Comparison of ENCODE assay signal across 9 cellular contexts in genomic region chr6:106547053-106547414, GRCh38.
A peak's percentile ranks its signal among the peaks of the same experiment; 100 is the strongest.
DNase-seq lines count a peak whose midpoint lies in the region; ATAC-seq, FAIRE-seq and TF ChIP-seq lines count a peak whose summit lies in the region.
"Had no signal": no experiment of that assay in that cellular context is flagged by ENCODE, and none has a peak within 500 bp of the region (broad histone marks: within the 10 kb centered on the region; RNA-seq: fewer than 3 reads in every experiment).

No MANE protein-coding gene starts in this region.

- H3K56ac ChIP-seq in mesendoderm (ENCODE audit: low read length): no peak overlapping the region

- FAIRE-seq in GM12891 (lab: Jason Lieb, UNC) (no peak), bronchial epithelial cell (lab: Jason Lieb, UNC) (no peak)

- no peak overlapping the region for H2BK15ac ChIP-seq in mesendoderm (replicated peaks; ENCODE audit: low read depth)

- peaks cover 19 to 75% (median 63%) of the 10 kb centered on the region in 5 donors for H3K36me3 Mint-ChIP-seq in naive thymus-derived CD4-positive, alpha-beta T cell

- no peak overlapping the region for H3K4ac ChIP-seq in mesendoderm (ENCODE audit: low read depth, low read length)

- H3K18ac ChIP-seq in mesendoderm (ENCODE audit: low read length): no peak overlapping the region

- POLR2A ChIA-PET in naive thymus-derived CD4-positive, alpha-beta T cell (lab: Charles Lee): interaction anchor here (1.0 kb wide), 1 partner anchor 22 kb away, joined by 3 read pairs; no protein-coding TSS in a partner anchor

- no peak overlapping the region for H2BK5ac ChIP-seq in mesendoderm (ENCODE audit: low read length)

- DNase-seq in GM12891 (ENCODE audit: insufficient read length, low spot score) (no peak), NCI-H69 (lab: John Stamatoyannopoulos, UW) (peak; percentile 80), bronchial epithelial cell (ENCODE audit: low read depth) (peak; percentile 62), G401 (ENCODE audit: low spot score) (no peak), left lobe of liver (ENCODE audit: low spot score) (no peak), mesendoderm (no peak)
- DNase-seq in naive thymus-derived CD4-positive, alpha-beta T cell: no peak
- DNase-seq: activated CD4-positive, alpha-beta T cell treated with anti-CD3 and anti-CD28 coated beads for 1 hour had no signal

- H3K4me2 ChIP-seq in mesendoderm (ENCODE audit: low read length): no peak overlapping the region

- intact Hi-C loops in naive thymus-derived CD4-positive, alpha-beta T cell (cut with micrococcal nuclease): no loop called here

- in situ Hi-C loops in G401 (cut with HindIII; ENCODE audit: low sequenced_read_pairs): no loop called here

- no peak overlapping the region for H4K5ac ChIP-seq in mesendoderm (ENCODE audit: low read length)

- H3K27ac ChIP-seq in naive thymus-derived CD4-positive, alpha-beta T cell (ENCODE audit: low read depth, low read length): no peak overlapping the region
- no peak overlapping the region for H3K27ac ChIP-seq in mesendoderm (ENCODE audit: low read depth, low read length)

- ATAC-seq in naive thymus-derived CD4-positive, alpha-beta T cell: peak; percentile 76
- ATAC-seq in GM21360 (IDR thresholded peaks at IDR 0.05; ENCODE audit: unreplicated experiment) (no peak), left lobe of liver (no peak)

- peak overlapping the region; percentile 5 to 76 (median 61) for H3K27ac Mint-ChIP-seq in naive thymus-derived CD4-positive, alpha-beta T cell

- no peaks in the 10 kb centered on the region for H3K27me3 ChIP-seq in bronchial epithelial cell (ENCODE audit: control insufficient read depth, insufficient read depth, low read length)
- no peaks in the 10 kb centered on the region for H3K27me3 ChIP-seq in naive thymus-derived CD4-positive, alpha-beta T cell (ENCODE audit: control insufficient read depth in 2 of 2, insufficient read depth in 2 of 2, low read length in 2 of 2)
- H3K27me3 ChIP-seq in mesendoderm (ENCODE audit: insufficient read depth, low read length, poor library complexity): no peaks in the 10 kb centered on the region

- peaks cover 0 to 6% of the 10 kb centered on the region in 2 donors for H3K4me1 ChIP-seq in naive thymus-derived CD4-positive, alpha-beta T cell (ENCODE audit: control insufficient read depth in 2 of 2, insufficient read depth in 2 of 2, low read length in 2 of 2)
- peaks cover 2% of the 10 kb centered on the region for H3K4me1 ChIP-seq in mesendoderm (ENCODE audit: control insufficient read depth, low read depth, low read length)

- H3K79me1 ChIP-seq in mesendoderm (ENCODE audit: low read length): no peaks in the 10 kb centered on the region

- H3K36me3 ChIP-seq in bronchial epithelial cell (ENCODE audit: control insufficient read depth, insufficient read depth, low read length): peaks cover 17% of the 10 kb centered on the region
- H3K36me3 ChIP-seq in naive thymus-derived CD4-positive, alpha-beta T cell (ENCODE audit: control insufficient read depth in 2 of 3, insufficient read depth in 3 of 3, low read length in 3 of 3): peaks cover 14 to 48% (median 31%) of the 10 kb centered on the region in 3 experiments
- H3K36me3 ChIP-seq in mesendoderm (ENCODE audit: control insufficient read depth, insufficient read depth, low read length): no peaks in the 10 kb centered on the region

- H3K4me3 Mint-ChIP-seq in naive thymus-derived CD4-positive, alpha-beta T cell: peak overlapping the region in 1 of 10 donors; percentile 0

- TF ChIP-seq POLR2A in GM12891 (IDR thresholded peaks at IDR 0.05; ENCODE audit: low read depth, low read length): no peak

- H3K9me3 Mint-ChIP-seq in naive thymus-derived CD4-positive, alpha-beta T cell: peaks cover 0 to 4% (median 0%) of the 10 kb centered on the region in 11 donors

- CTCF ChIA-PET in naive thymus-derived CD4-positive, alpha-beta T cell (lab: Charles Lee): interaction anchor here (1.5 kb wide), 1 partner anchor 35 kb away, joined by 3 read pairs; no protein-coding TSS in a partner anchor

- H4K8ac ChIP-seq in mesendoderm (ENCODE audit: low read depth, low read length): no peak overlapping the region

- H3K23ac ChIP-seq in mesendoderm (ENCODE audit: low read length): no peak overlapping the region

- H2BK120ac ChIP-seq in mesendoderm (ENCODE audit: low read depth, low read length): no peak overlapping the region

- no peak for TF ChIP-seq CTCF in bronchial epithelial cell (IDR thresholded peaks at IDR 0.05; ENCODE audit: insufficient read depth, low read length, severe bottlenecking)

- H3K9ac ChIP-seq in mesendoderm (ENCODE audit: low read length): no peak overlapping the region

- H3K4me1 Mint-ChIP-seq in naive thymus-derived CD4-positive, alpha-beta T cell: peaks cover 17 to 41% (median 25%) of the 10 kb centered on the region in 7 donors

- no CpG with 5 or more reads among the region's 5 CpGs for WGBS in mesendoderm (ENCODE audit: extremely low coverage, insufficient coverage, low lambda C conversion rate)

- H3K79me2 ChIP-seq in mesendoderm (ENCODE audit: control insufficient read depth, insufficient read depth, low read length): no peaks in the 10 kb centered on the region

- no peaks in the 10 kb centered on the region for H3K9me3 ChIP-seq in naive thymus-derived CD4-positive, alpha-beta T cell (ENCODE audit: control insufficient read depth in 2 of 3, low read length in 3 of 3)

- no peaks in the 10 kb centered on the region for H3K27me3 Mint-ChIP-seq in naive thymus-derived CD4-positive, alpha-beta T cell

- H2AK5ac ChIP-seq in mesendoderm (ENCODE audit: low read length): no peak overlapping the region

- H3K4me3 ChIP-seq in bronchial epithelial cell (ENCODE audit: low read depth, low read length) (no peak overlapping the region), mesendoderm (ENCODE audit: low read length) (no peak overlapping the region)
- no peak overlapping the region for H3K4me3 ChIP-seq in naive thymus-derived CD4-positive, alpha-beta T cell (ENCODE audit: low read length)

TF ChIP-seq in GM12891, 5 proteins besides CTCF, POLR2A, EP300 and RAD21:
- TF ChIP-seq POU2F2 (IDR thresholded peaks at IDR 0.05; ENCODE audit: low read depth, low read length) (no peak), SPI1 (IDR thresholded peaks at IDR 0.05; ENCODE audit: low read depth, low read length) (0 out of 2 replicates have a peak, but pooled peaks have one; percentile 15)

Comparison
In these comparisons a context has a peak if more than half of its experiments do, and no peak if none do; other contexts are left out.
1. DNase-seq: peak in NCI-H69 (single experiment) and bronchial epithelial cell (single experiment); none in GM12891 (single experiment), naive thymus-derived CD4-positive, alpha-beta T cell (0 of 9), G401 (single experiment), left lobe of liver (single experiment) and mesendoderm (single experiment).